In the genomic region with DNA sequence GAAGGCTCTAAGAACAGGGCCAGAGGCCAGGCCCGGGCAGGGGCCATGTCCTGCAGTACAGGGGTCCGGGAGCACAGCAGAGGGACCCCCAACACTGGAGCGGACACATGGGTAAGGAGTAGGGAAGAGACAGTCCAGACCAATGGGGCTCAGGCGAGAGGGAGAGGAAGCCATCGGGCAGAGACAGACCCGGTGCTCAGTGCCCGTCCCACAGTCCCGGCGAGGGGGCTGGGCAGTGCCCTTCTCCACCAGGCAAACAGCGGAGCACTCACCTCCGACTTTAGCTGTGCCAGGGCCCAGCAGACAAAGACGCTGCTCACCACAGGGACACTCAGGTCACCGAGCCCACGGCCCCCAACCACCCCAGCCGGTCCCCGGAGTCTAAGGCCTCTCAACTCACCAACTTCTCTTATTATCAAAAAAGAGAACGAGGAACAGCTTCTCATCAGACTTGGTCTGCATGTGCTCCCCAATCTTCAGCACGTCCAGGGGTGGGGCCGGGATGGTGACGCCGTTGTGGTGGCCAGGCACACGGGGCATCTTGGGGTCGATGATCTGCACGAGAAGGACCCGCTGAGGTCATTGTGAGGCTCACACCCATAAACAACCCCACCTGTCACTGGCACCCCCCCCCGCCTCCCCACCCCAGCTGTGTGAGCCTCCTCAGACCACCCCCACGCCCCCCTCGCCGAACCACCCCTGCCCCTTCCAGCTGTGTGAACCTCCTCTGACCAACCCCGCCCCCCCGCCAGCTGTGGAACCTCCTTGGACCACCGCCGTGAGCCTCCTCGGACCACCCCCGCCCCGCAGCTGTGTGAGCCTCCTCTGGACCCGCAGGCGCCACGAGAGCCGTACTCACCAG, we compare ENCODE assay signal across 20 cellular contexts. TPM values are rescaled to one million over a fixed set of nuclear protein-coding genes. Genes with fewer than 3 reads are reported as not detected.
DNase-seq lines count a peak whose midpoint lies in the region; ATAC-seq, FAIRE-seq and TF ChIP-seq lines count a peak whose summit lies in the region.
"Had no signal": no experiment of that assay in that cellular context is flagged by ENCODE, and none has a peak within 500 bp of the region (broad histone marks: within the 10 kb centered on the region; RNA-seq: fewer than 3 reads in every experiment).

No MANE protein-coding gene starts in this region.

- H4K20me1 ChIP-seq in HepG2 (ENCODE audit: insufficient read depth, low read length): no peaks in the 10 kb centered on the region; the same call in 1 of the 2 replicates

- peaks cover 26 to 59% of the 10 kb centered on the region in 2 experiments; a peak in 4 of 5 replicates for H3K36me3 ChIP-seq in HepG2 (replicated peaks in 1 of 2; ENCODE audit: control insufficient read depth in 1 of 2, insufficient read depth in 2 of 2, low read length in 2 of 2)
- H3K36me3 ChIP-seq in right lobe of liver: peaks cover 0 to 60% (median 29%) of the 10 kb centered on the region in 4 donors
- peaks cover 0 to 66% of the 10 kb centered on the region in 2 donors for H3K36me3 ChIP-seq in psoas muscle (ENCODE audit: insufficient read depth in 1 of 2, low read depth in 1 of 2)

- H3K4me3 Mint-ChIP-seq in chondrocyte (ENCODE audit: unreplicated experiment): no peak overlapping the region
- no peak overlapping the region for H3K4me3 Mint-ChIP-seq in activated T-helper 17 cell treated with anti-CD3 and anti-CD28 coated beads, Interleukin-2, amount 50 U/mL, for 72 hours
- H3K4me3 Mint-ChIP-seq: B cell; CD14-positive monocyte; CD8-positive, alpha-beta T cell had no signal

- no peak overlapping the region for H2AFZ ChIP-seq in HepG2 (ENCODE audit: low read length)
- H2AFZ ChIP-seq: GM23248 had no signal

- H3K79me2 ChIP-seq in HepG2 (ENCODE audit: insufficient read depth, low read length): peaks cover 2% of the 10 kb centered on the region

- intact Hi-C loops in HepG2 (cut with micrococcal nuclease; ENCODE audit: unreplicated experiment): no loop called here
- intact Hi-C loops in right lobe of liver (cut with DNase I): no loop called here
- intact Hi-C loops in psoas muscle (cut with DNase I): no loop called here

- H3K27ac Mint-ChIP-seq in chondrocyte (ENCODE audit: unreplicated experiment): no peak overlapping the region
- no peak overlapping the region for H3K27ac Mint-ChIP-seq in activated T-helper 17 cell treated with anti-CD3 and anti-CD28 coated beads, Interleukin-2, amount 50 U/mL, for 72 hours
- H3K27ac Mint-ChIP-seq: B cell; CD8-positive, alpha-beta T cell had no signal

- H3K27me3 ChIP-seq in HepG2 (ENCODE audit: control insufficient read depth in 1 of 2, insufficient read depth in 2 of 2, low read length in 2 of 2) (no peaks in the 10 kb centered on the region), right lobe of liver (no peaks in the 10 kb centered on the region), psoas muscle (ENCODE audit: insufficient read depth in 3 of 3, low read length in 2 of 3) (no peaks in the 10 kb centered on the region)

- no peaks in the 10 kb centered on the region for H3K27me3 Mint-ChIP-seq in chondrocyte (ENCODE audit: low read depth)
- no peaks in the 10 kb centered on the region for H3K27me3 Mint-ChIP-seq in activated T-helper 17 cell treated with anti-CD3 and anti-CD28 coated beads, Interleukin-2, amount 50 U/mL, for 72 hours
- H3K27me3 Mint-ChIP-seq: B cell had no signal

- H3K9me3 ChIP-seq in HepG2 (ENCODE audit: low read length) (no peaks in the 10 kb centered on the region), right lobe of liver (no peaks in the 10 kb centered on the region), psoas muscle (no peaks in the 10 kb centered on the region)

- no peak for DNase-seq in HepG2 (ENCODE audit: low spot score)
- no peak for DNase-seq in right lobe of liver
- DNase-seq in chondrocyte (ENCODE audit: low spot score): peak; percentile 80
- DNase-seq in psoas muscle: peak; percentile 16 to 59
- no peak for DNase-seq in frontal cortex (ENCODE audit: low spot score in 2 of 2)
- DNase-seq: COR-L47, DMS153, DMS79 treated with DMSO at 0.1 percent for 48 hours, EL, GM23248 had no signal

- CTCF ChIA-PET in HepG2 (lab: Yijun Ruan, JAX; ENCODE audit: low intra/inter-chr PET ratio, low total read pairs): no interaction called here

- no peaks in the 10 kb centered on the region for H3K9me3 Mint-ChIP-seq in chondrocyte (ENCODE audit: low read depth)
- H3K9me3 Mint-ChIP-seq in activated T-helper 17 cell treated with anti-CD3 and anti-CD28 coated beads, Interleukin-2, amount 50 U/mL, for 72 hours: no peaks in the 10 kb centered on the region
- H3K9me3 Mint-ChIP-seq: CD8-positive, alpha-beta T cell had no signal

- H3K4me1 ChIP-seq in HepG2 (ENCODE audit: insufficient read depth, low read length): no peaks in the 10 kb centered on the region
- H3K4me1 ChIP-seq in right lobe of liver: no peaks in the 10 kb centered on the region
- H3K4me1 ChIP-seq in psoas muscle: peaks cover 17% of the 10 kb centered on the region

- 98% methylated on average over 35 of the region's 40 CpGs for WGBS in HepG2 (ENCODE audit: low lambda C conversion rate)
- WGBS in right lobe of liver (ENCODE audit: insufficient coverage, low coverage, low lambda C conversion rate, missing lambda C conversion rate): no CpG with 5 or more reads among the region's 40 CpGs
- WGBS in psoas muscle, 3 donors: 82 to 83% (median 83%) methylated on average over 40 of the region's 40 CpGs

- no peak for ATAC-seq in HepG2
- no peak for ATAC-seq in right lobe of liver
- no peak for ATAC-seq in psoas muscle
- no peak for ATAC-seq in activated T-helper 17 cell treated with anti-CD3 and anti-CD28 coated beads, Interleukin-2, amount 50 U/mL, for 72 hours (replicated peaks)
- no peak for ATAC-seq in GM18873 (IDR thresholded peaks at IDR 0.05; ENCODE audit: low FRiP score, unreplicated experiment)
- ATAC-seq: CD8-positive, alpha-beta T cell had no signal

- TF ChIP-seq POLR2A in HepG2 (IDR thresholded peaks at IDR 0.05; ENCODE audit: insufficient read depth in 1 of 2, low read depth in 2 of 2, low read length in 2 of 2) (no peak), right lobe of liver (IDR thresholded peaks at IDR 0.05) (no peak)

- POLR2A ChIA-PET in HepG2 (lab: Yijun Ruan, JAX): no interaction called here

- FAIRE-seq in HepG2 (lab: Jason Lieb, UNC): no peak
- no peak for FAIRE-seq in frontal cortex (lab: Jason Lieb, UNC)
- FAIRE-seq: A204.1, D721Med, G401.6, GM12891, H54 had no signal

- H3K4me3 ChIP-seq in HepG2 (replicated peaks in 1 of 3; ENCODE audit: insufficient read depth in 1 of 3, low read depth in 2 of 3, low read length in 3 of 3): no peak overlapping the region
- no peak overlapping the region for H3K4me3 ChIP-seq in right lobe of liver
- no peak overlapping the region for H3K4me3 ChIP-seq in psoas muscle
- H3K4me3 ChIP-seq: GM23248 had no signal

- no TSS peak for BruUV-seq in HepG2 (replicated peaks; lab: Mats Ljungman, UMichigan)

- H3K4me2 ChIP-seq in HepG2 (ENCODE audit: low read depth, low read length): no peak overlapping the region

- H3K4me1 Mint-ChIP-seq in chondrocyte (ENCODE audit: low read depth): peaks cover 9% of the 10 kb centered on the region
- H3K4me1 Mint-ChIP-seq in activated T-helper 17 cell treated with anti-CD3 and anti-CD28 coated beads, Interleukin-2, amount 50 U/mL, for 72 hours: no peaks in the 10 kb centered on the region
- H3K4me1 Mint-ChIP-seq: CD14-positive monocyte had no signal

- TF ChIP-seq CTCF in HepG2 (CRISPR knock-in tag; IDR thresholded peaks at IDR 0.05): no peak
- no peak for TF ChIP-seq CTCF in right lobe of liver (IDR thresholded peaks at IDR 0.05)
- no peak for TF ChIP-seq CTCF in chondrocyte (IDR thresholded peaks at IDR 0.05)
- TF ChIP-seq CTCF in psoas muscle (IDR thresholded peaks at IDR 0.05): no peak

- in situ Hi-C loops in HepG2 (cut with HindIII; ENCODE audit: extremely low pct_ligation_motif_present, low pct_unique_long_range_greater_than_20kb): no loop called here

- no peak overlapping the region for H3K27ac ChIP-seq in HepG2 (ENCODE audit: extremely low read length, insufficient read depth, low read length)
- no peak overlapping the region for H3K27ac ChIP-seq in right lobe of liver
- H3K27ac ChIP-seq in psoas muscle: no peak overlapping the region
- H3K27ac ChIP-seq: GM23248 had no signal

- no peak for TF ChIP-seq EP300 in HepG2 (IDR thresholded peaks at IDR 0.05; ENCODE audit: low read depth in 2 of 2, low read length in 2 of 2)
- no peak for TF ChIP-seq EP300 in HepG2 (CRISPR knock-in tag; IDR thresholded peaks at IDR 0.05; ENCODE audit: borderline replicate concordance)

- H3K36me3 Mint-ChIP-seq in chondrocyte (ENCODE audit: low read depth): peaks cover 15% of the 10 kb centered on the region
- peaks cover 70% of the 10 kb centered on the region for H3K36me3 Mint-ChIP-seq in activated T-helper 17 cell treated with anti-CD3 and anti-CD28 coated beads, Interleukin-2, amount 50 U/mL, for 72 hours (ENCODE audit: low read depth)

- no peak overlapping the region for H3K9ac ChIP-seq in HepG2 (ENCODE audit: insufficient read depth, low read depth, low read length)
- H3K9ac ChIP-seq: GM23248 had no signal

- TF ChIP-seq RAD21 in HepG2 (CRISPR knock-in tag; IDR thresholded peaks at IDR 0.05): no peak

RNA-seq across cellular contexts. Expression of a gene that starts 52.3 kb away (rescaled TPM):
- total RNA-seq in HepG2 (2016; rRNA removed; fragmentation: Illumina TruSeq; extraction: Trizol) (6.6 and 12.0 TPM in 2 replicates), right lobe of liver (10 to 100 TPM in 5 of 6 experiments, 1 to 10 TPM in 1; 9.3 to 17.8 (median 11.6) TPM), chondrocyte (27.7 to 29.5 TPM (median 29.5 TPM) in 3 replicates), psoas muscle (10 to 100 TPM; 16.9 to 22.9 (median 20.3) TPM), frontal cortex (50.1 TPM)
- total RNA-seq in HepG2 (2016; cell fraction: cytosol; rRNA removed; fragmentation: Illumina TruSeq; extraction: Trizol; ENCODE audit: low read depth): 6.1 and 7.5 TPM in 2 replicates
- 6.3 and 13.3 TPM in 2 replicates for total RNA-seq in HepG2 (2016; cell fraction: insoluble cytoplasmic fraction; rRNA removed; fragmentation: Illumina TruSeq; extraction: Trizol)
- total RNA-seq in HepG2 (2016; cell fraction: membrane; rRNA removed; fragmentation: Illumina TruSeq; extraction: Trizol): 6.7 and 8.2 TPM in 2 replicates
- 14.2 and 15.7 TPM in 2 replicates for total RNA-seq in HepG2 (2016; cell fraction: nucleus; rRNA removed; fragmentation: Illumina TruSeq; extraction: Trizol)
- polyA plus RNA-seq in HepG2 (2011; rRNA removed) (5.1 and 6.4 TPM in 2 replicates), psoas muscle (10 to 100 TPM in 2 of 3 donors, 1 to 10 TPM in 1; 7.9 to 12.8 (median 10.1) TPM)
- 3.8 and 3.9 TPM in 2 replicates for polyA plus RNA-seq in HepG2 (2011; cell fraction: cytosol; rRNA removed)
- polyA plus RNA-seq in HepG2 (2011; cell fraction: nucleus; rRNA removed): 29.0 and 31.0 TPM in 2 replicates
- polyA plus RNA-seq in HepG2 (2012): 14.8 and 16.2 TPM in 2 replicates
- 0.67 and 0.95 TPM in 2 replicates for polyA plus RNA-seq in HepG2 (2016; cell fraction: cytosol; fragmentation: Illumina TruSeq; extraction: Trizol; ENCODE audit: low read depth)
- 8.8 and 10.0 TPM in 2 replicates for polyA plus RNA-seq in HepG2 (2016; cell fraction: insoluble cytoplasmic fraction; fragmentation: Illumina TruSeq; extraction: Trizol; ENCODE audit: low read depth)
- polyA plus RNA-seq in HepG2 (2016; cell fraction: membrane; fragmentation: Illumina TruSeq; extraction: Trizol; ENCODE audit: low read depth): 2.6 and 3.2 TPM in 2 replicates
- polyA plus RNA-seq in HepG2 (2016; cell fraction: nucleus; fragmentation: Illumina TruSeq; extraction: Trizol; ENCODE audit: insufficient read depth, low read depth): 28.8 and 30.8 TPM in 2 replicates
- polyA minus RNA-seq in HepG2 (2011; rRNA and poly(A)+ RNA removed; ENCODE audit: low replicate concordance): 4.2 and 8.4 TPM in 2 replicates
- 7.6 and 8.3 TPM in 2 replicates for polyA minus RNA-seq in HepG2 (2011; cell fraction: cytosol; rRNA and poly(A)+ RNA removed)
- polyA minus RNA-seq in HepG2 (2011; cell fraction: nucleus; rRNA and poly(A)+ RNA removed): 29.1 and 32.0 TPM in 2 replicates
- total RNA-seq in activated T-helper 17 cell treated with anti-CD3 and anti-CD28 coated beads, Interleukin-2, amount 50 U/mL, for 72 hours: 10 to 100 TPM; 43.4 to 43.8 TPM

Comparison
In these comparisons a context has a peak if more than half of its experiments do, and no peak if none do; other contexts are left out.
1. DNase-seq: peak in chondrocyte (single experiment) and psoas muscle (2 of 2); none in HepG2 (single experiment), right lobe of liver (0 of 3) and frontal cortex (0 of 2).